Comparison of ENCODE assay signal across 14 cellular contexts in genomic region chr1:225875044-225875822, GRCh38. TPM values are rescaled to one million over a fixed set of nuclear protein-coding genes. Genes with fewer than 3 reads are reported as not detected.
A peak's percentile ranks its signal among the peaks of the same experiment; 100 is the strongest.
DNase-seq lines count a peak whose midpoint lies in the region; ATAC-seq lines count a peak whose summit lies in the region.
"Had no signal": no experiment of that assay in that cellular context is flagged by ENCODE, and none has a peak within 500 bp of the region (broad histone marks: within the 10 kb centered on the region; RNA-seq: fewer than 3 reads in every experiment).

No MANE protein-coding gene starts in this region.

- H3K9me3 ChIP-seq in T-helper 17 cell (ENCODE audit: control insufficient read depth, low read length, poor library complexity, severe bottlenecking), result no peaks in the 10 kb centered on the region
- H3K9me3 ChIP-seq: BLaER1 treated with 17β-estradiol and CSF1 and Interleukin-3, amounts not matched to agents 10 nM and 100 nM; esophagus muscularis mucosa had no signal

- peaks cover 4% of the 10 kb centered on the region for H3K36me3 Mint-ChIP-seq in T-helper 17 cell (ENCODE audit: low read depth)

- intact Hi-C loops in left ventricle myocardium superior (cut with micrococcal nuclease), result no loop called here
- intact Hi-C loops in Right ventricle myocardium inferior (cut with DNase I), result no loop called here
- intact Hi-C loops in left colon (cut with DNase I, micrococcal nuclease), result no loop called here

- H3K27ac Mint-ChIP-seq in T-helper 17 cell, result peak overlapping the region; percentile 62

- peak overlapping the region; percentile 15 for H3K4me3 Mint-ChIP-seq in T-helper 17 cell

- peak; percentile 13 for DNase-seq in left ventricle myocardium superior
- DNase-seq in Right ventricle myocardium inferior (ENCODE audit: missing footprints), result no peak
- DNase-seq in T-helper 17 cell, result no peak
- DNase-seq in left colon, result peak; percentile 73 to 86
- no peak for DNase-seq in NCI-H1105 (lab: John Stamatoyannopoulos, UW)
- DNase-seq in T-helper 1 cell, result no peak
- DNase-seq in stimulated activated CD4-positive, alpha-beta T cell treated with anti-CD3 and anti-CD28 coated beads, Interleukin-4, amount 100 ng/mL, for 4 hours, result no peak
- DNase-seq: activated naive CD4-positive, alpha-beta T cell; GOT3; NCI-H345 had no signal

- H3K27me3 Mint-ChIP-seq in T-helper 17 cell, result no peaks in the 10 kb centered on the region

- ATAC-seq in left ventricle myocardium superior (no peak), Right ventricle myocardium inferior (no peak), T-helper 17 cell (no peak), left colon (peak; percentile 71), GM18517 (IDR thresholded peaks at IDR 0.05; ENCODE audit: unreplicated experiment) (no peak)

- H3K4me1 Mint-ChIP-seq in T-helper 17 cell, result peaks cover 66% of the 10 kb centered on the region

RNA-seq across cellular contexts. Expression of gene TMEM63A, which starts 6.9 kb away (rescaled TPM):
- 30.7 TPM for total RNA-seq in left ventricle myocardium superior
- total RNA-seq in Right ventricle myocardium inferior, result 30.6 TPM
- 100 to 1,000 TPM; 269 to 280 TPM for total RNA-seq in T-helper 17 cell
- 100 to 1,000 TPM; 108 to 196 TPM for total RNA-seq in left colon

RNA-seq across cellular contexts. Expression of gene LEFTY1, which starts 13.7 kb away (rescaled TPM):
- total RNA-seq in left ventricle myocardium superior (not detected), Right ventricle myocardium inferior (not detected), T-helper 17 cell (under 1 TPM in 1 of 2 donors, not detected in 1; 0.68 TPM), left colon (100 to 1,000 TPM; 106 to 385 TPM)
- total RNA-seq: lung microvascular endothelial cell had no signal

RNA-seq across cellular contexts. Expression of gene PYCR2, which starts 48.8 kb away (rescaled TPM):
- total RNA-seq in left ventricle myocardium superior (62.3 TPM), Right ventricle myocardium inferior (58.6 TPM), T-helper 17 cell (10 to 100 TPM; 48.1 to 53.7 TPM), left colon (10 to 100 TPM; 34.8 to 42.3 TPM)

Comparison
In these comparisons a context has a peak if more than half of its experiments do, and no peak if none do; other contexts are left out.
1. DNase-seq: peak in left ventricle myocardium superior (single experiment) and left colon (2 of 2); none in Right ventricle myocardium inferior (single experiment), T-helper 17 cell (0 of 3), NCI-H1105 (single experiment), T-helper 1 cell (0 of 5) and stimulated activated CD4-positive, alpha-beta T cell treated with anti-CD3 and anti-CD28 coated beads, Interleukin-4, amount 100 ng/mL, for 4 hours (0 of 2).
2. RNA of gene LEFTY1, which starts 13.7 kb away (total RNA-seq): 106 to 385 TPM in left colon; 0.68 TPM in T-helper 17 cell, not detected in left ventricle myocardium superior (single experiment) and not detected in Right ventricle myocardium inferior (single experiment); every median in the first group is over 10 times any median in the second.